8 cellular contexts compared by ENCODE assay signal in the genomic region with DNA sequence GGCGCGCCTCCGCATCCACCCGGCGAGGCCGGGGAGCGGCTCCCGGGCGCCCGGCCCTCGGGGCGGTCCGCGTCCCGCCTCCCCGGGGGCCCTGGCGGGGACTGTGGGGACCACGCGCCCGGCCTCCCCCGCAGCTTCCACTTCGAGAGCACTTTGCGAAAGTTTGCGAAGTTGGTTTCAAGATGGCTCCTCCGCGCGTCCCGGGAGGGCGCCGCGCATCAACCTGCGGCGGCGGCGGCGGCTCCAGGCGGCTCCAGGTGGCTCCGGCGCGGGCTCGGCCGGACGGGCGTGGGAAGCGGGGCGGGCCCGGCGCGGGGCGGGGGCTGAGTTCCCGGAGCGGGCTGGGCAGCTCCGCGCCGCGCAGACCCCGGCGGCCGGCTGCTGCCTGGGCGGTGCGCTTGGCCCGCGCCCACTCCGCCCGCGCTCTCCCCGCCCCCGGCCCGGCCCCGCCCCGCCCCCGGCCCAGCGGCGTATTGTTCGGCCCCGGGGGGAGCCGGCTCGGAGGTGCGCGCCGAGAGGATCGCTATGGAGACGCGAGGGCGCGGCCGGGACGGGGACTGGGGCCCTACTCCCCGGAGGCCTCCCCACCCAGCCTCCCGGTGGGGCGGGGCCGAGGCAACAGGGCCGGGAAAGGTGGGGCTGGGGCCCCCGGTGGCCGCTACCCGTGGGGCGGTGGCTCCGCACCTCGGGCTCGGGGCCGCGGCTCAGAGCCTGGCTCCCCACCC. TPM values are rescaled to one million over a fixed set of nuclear protein-coding genes. Genes with fewer than 3 reads are reported as not detected.
DNase-seq lines count a peak whose midpoint lies in the region; ATAC-seq and TF ChIP-seq lines count a peak whose summit lies in the region.

A gene with protein sequence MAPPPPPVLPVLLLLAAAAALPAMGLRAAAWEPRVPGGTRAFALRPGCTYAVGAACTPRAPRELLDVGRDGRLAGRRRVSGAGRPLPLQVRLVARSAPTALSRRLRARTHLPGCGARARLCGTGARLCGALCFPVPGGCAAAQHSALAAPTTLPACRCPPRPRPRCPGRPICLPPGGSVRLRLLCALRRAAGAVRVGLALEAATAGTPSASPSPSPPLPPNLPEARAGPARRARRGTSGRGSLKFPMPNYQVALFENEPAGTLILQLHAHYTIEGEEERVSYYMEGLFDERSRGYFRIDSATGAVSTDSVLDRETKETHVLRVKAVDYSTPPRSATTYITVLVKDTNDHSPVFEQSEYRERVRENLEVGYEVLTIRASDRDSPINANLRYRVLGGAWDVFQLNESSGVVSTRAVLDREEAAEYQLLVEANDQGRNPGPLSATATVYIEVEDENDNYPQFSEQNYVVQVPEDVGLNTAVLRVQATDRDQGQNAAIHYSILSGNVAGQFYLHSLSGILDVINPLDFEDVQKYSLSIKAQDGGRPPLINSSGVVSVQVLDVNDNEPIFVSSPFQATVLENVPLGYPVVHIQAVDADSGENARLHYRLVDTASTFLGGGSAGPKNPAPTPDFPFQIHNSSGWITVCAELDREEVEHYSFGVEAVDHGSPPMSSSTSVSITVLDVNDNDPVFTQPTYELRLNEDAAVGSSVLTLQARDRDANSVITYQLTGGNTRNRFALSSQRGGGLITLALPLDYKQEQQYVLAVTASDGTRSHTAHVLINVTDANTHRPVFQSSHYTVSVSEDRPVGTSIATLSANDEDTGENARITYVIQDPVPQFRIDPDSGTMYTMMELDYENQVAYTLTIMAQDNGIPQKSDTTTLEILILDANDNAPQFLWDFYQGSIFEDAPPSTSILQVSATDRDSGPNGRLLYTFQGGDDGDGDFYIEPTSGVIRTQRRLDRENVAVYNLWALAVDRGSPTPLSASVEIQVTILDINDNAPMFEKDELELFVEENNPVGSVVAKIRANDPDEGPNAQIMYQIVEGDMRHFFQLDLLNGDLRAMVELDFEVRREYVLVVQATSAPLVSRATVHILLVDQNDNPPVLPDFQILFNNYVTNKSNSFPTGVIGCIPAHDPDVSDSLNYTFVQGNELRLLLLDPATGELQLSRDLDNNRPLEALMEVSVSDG (N-terminal part only) (minus strand): TSS at position 400 of the 725 bp plus-strand sequence. CDS start 450 bp downstream, outside the sequence.

- peak within 1 kb of the TSS; percentile 61 for H3K4me3 Mint-ChIP-seq in natural killer cell

- peaks cover 16% of the 10 kb centered on the region for H3K4me1 ChIP-seq in RWPE2 (ENCODE audit: insufficient read depth, poor library complexity, severe bottlenecking)

- peaks cover 5 to 7% of the 10 kb centered on the region in 2 donors for H3K4me1 Mint-ChIP-seq in natural killer cell

- H3K9me3 ChIP-seq in RWPE2 (ENCODE audit: severe bottlenecking): no peaks in the 10 kb centered on the region

- DNase-seq in activated T-cell treated with anti-CD3 and anti-CD28 coated beads for 4 hours (peak; percentile 1), RWPE2 (ENCODE audit: low spot score) (no peak), epithelial cell of prostate (ENCODE audit: low read depth, low spot score) (no peak), natural killer cell (no peak), SHP77 treated with DMSO at 0.1 percent for 48 hours (lab: John Stamatoyannopoulos, UW) (no peak)
- DNase-seq in activated T-cell treated with anti-CD3 and anti-CD28 coated beads, Interleukin-2, amount 50 U/mL, for 1 hour: no peak
- no peak for DNase-seq in NK-92 treated with Interleukin-12 subunit alpha and Interleukin-12 subunit beta, amount 100 ng/mL, for 24 hours (lab: John Stamatoyannopoulos, UW)

- intact Hi-C loops in natural killer cell (cut with micrococcal nuclease): no loop called here

- H3K36me3 Mint-ChIP-seq in natural killer cell: no peaks in the 10 kb centered on the region

- TF ChIP-seq CTCF in RWPE2 (IDR thresholded peaks at IDR 0.05; ENCODE audit: poor library complexity, severe bottlenecking) (no peak), natural killer cell (IDR thresholded peaks at IDR 0.05) (no peak)

- no peak within 1 kb of the TSS for H3K27ac Mint-ChIP-seq in natural killer cell

- peak within 1 kb of the TSS; percentile 64 for H3K27ac ChIP-seq in RWPE2 (ENCODE audit: poor library complexity, severe bottlenecking)
- peak within 1 kb of the TSS; percentile 88 for H3K27ac ChIP-seq in epithelial cell of prostate

- no peaks in the 10 kb centered on the region for H3K9me3 Mint-ChIP-seq in natural killer cell

- H3K36me3 ChIP-seq in RWPE2 (ENCODE audit: low read depth): peaks cover 19% of the 10 kb centered on the region

- no peaks in the 10 kb centered on the region for H3K27me3 ChIP-seq in RWPE2 (ENCODE audit: insufficient read depth, poor library complexity, severe bottlenecking)

- peak within 1 kb of the TSS; percentile 92 for H3K4me3 ChIP-seq in RWPE2 (ENCODE audit: severe bottlenecking)

- ATAC-seq in RWPE2 (ENCODE audit: low read depth) (peak; percentile 44), natural killer cell (peak in 2 of 3 donors; percentile 16 to 50), GM18519 (IDR thresholded peaks at IDR 0.05; ENCODE audit: low FRiP score, unreplicated experiment) (no peak)

- H3K27me3 Mint-ChIP-seq in natural killer cell (ENCODE audit: low read depth in 2 of 2): peaks cover 21 to 26% of the 10 kb centered on the region in 2 donors

RNA-seq across cellular contexts. Expression of the gene that starts here (rescaled TPM):
- 1 to 10 TPM in 2 of 3 donors, under 1 TPM in 1; 0.89 to 3.9 (median 1.9) TPM for total RNA-seq in natural killer cell
